Comparison of ENCODE assay signal across 28 cellular contexts in genomic region chr17:48081858-48082257, GRCh38.
"Had no signal": no experiment of that assay in that cellular context is flagged by ENCODE, and none has a peak within 500 bp of the region (broad histone marks: within the 10 kb centered on the region; RNA-seq: fewer than 3 reads in every experiment).

No MANE protein-coding gene starts in this region.

- H3K9me3 Mint-ChIP-seq: activated B cell treated with CpG ODN at 0.5 μM for 24 hours; activated CD4-positive, alpha-beta memory T cell treated with anti-CD3 and anti-CD28 coated beads for 36 hours; activated naive CD4-positive, alpha-beta T cell treated with anti-CD3 and anti-CD28 coated beads, Interleukin-2, amount 50 U/mL, for 24 hours; activated T-cell treated with anti-CD3 and anti-CD28 coated beads, Interleukin-2, amount 50 U/mL, for 72 hours; activated T-helper 17 cell treated with anti-CD3 and anti-CD28 coated beads, Interleukin-2, amount 50 U/mL, for 72 hours had no signal

- H3K4me3 ChIP-seq: adrenal gland, body of pancreas, breast epithelium, MG63 had no signal

- ATAC-seq: activated T-cell treated with anti-CD3 and anti-CD28 coated beads, Interleukin-2, amount 50 U/mL, for 72 hours; activated T-helper 17 cell treated with anti-CD3 and anti-CD28 coated beads, Interleukin-2, amount 50 U/mL, for 72 hours; body of pancreas; PC-3 had no signal

- H3K27ac ChIP-seq: adrenal gland, body of pancreas, breast epithelium had no signal

- H3K36me3 ChIP-seq: adrenal gland, breast epithelium had no signal

- H3K4me1 ChIP-seq: breast epithelium had no signal

- H3K36me3 Mint-ChIP-seq: activated naive CD4-positive, alpha-beta T cell treated with anti-CD3 and anti-CD28 coated beads, Interleukin-2, amount 50 U/mL, for 24 hours had no signal

- H3K27ac Mint-ChIP-seq: activated B cell treated with CpG ODN at 0.5 μM for 24 hours; activated CD4-positive, alpha-beta memory T cell treated with anti-CD3 and anti-CD28 coated beads for 36 hours; activated naive CD4-positive, alpha-beta T cell treated with anti-CD3 and anti-CD28 coated beads, Interleukin-2, amount 50 U/mL, for 24 hours; activated T-cell treated with anti-CD3 and anti-CD28 coated beads, Interleukin-2, amount 50 U/mL, for 72 hours; activated T-helper 17 cell treated with anti-CD3 and anti-CD28 coated beads, Interleukin-2, amount 50 U/mL, for 72 hours had no signal

- H3K27me3 ChIP-seq: adrenal gland, body of pancreas, breast epithelium, MG63 had no signal

- H3K4me3 Mint-ChIP-seq: activated B cell treated with CpG ODN at 0.5 μM for 24 hours; activated CD4-positive, alpha-beta memory T cell treated with anti-CD3 and anti-CD28 coated beads for 36 hours; activated naive CD4-positive, alpha-beta T cell treated with anti-CD3 and anti-CD28 coated beads, Interleukin-2, amount 50 U/mL, for 24 hours; activated T-cell treated with anti-CD3 and anti-CD28 coated beads, Interleukin-2, amount 50 U/mL, for 72 hours; activated T-helper 17 cell treated with anti-CD3 and anti-CD28 coated beads, Interleukin-2, amount 50 U/mL, for 72 hours had no signal

- H3K9me3 ChIP-seq: adrenal gland, body of pancreas, breast epithelium, MG63 had no signal

- H3K27me3 Mint-ChIP-seq: activated B cell treated with CpG ODN at 0.5 μM for 24 hours; activated CD4-positive, alpha-beta memory T cell treated with anti-CD3 and anti-CD28 coated beads for 36 hours; activated naive CD4-positive, alpha-beta T cell treated with anti-CD3 and anti-CD28 coated beads, Interleukin-2, amount 50 U/mL, for 24 hours; activated T-helper 17 cell treated with anti-CD3 and anti-CD28 coated beads, Interleukin-2, amount 50 U/mL, for 72 hours had no signal

- DNase-seq: activated B cell treated with CpG ODN at 0.5 μM for 24 hours; activated CD4-positive, alpha-beta memory T cell treated with anti-CD3 and anti-CD28 coated beads for 36 hours; activated CD4-positive, alpha-beta T cell treated with anti-CD3 and anti-CD28 coated beads for 4 hours; activated CD4-positive, alpha-beta T cell treated with anti-CD3 and anti-CD28 coated beads, Interleukin-2, amount 50 U/mL, for 1 hour; activated CD4-positive, CD25-positive, alpha-beta regulatory T cell treated with anti-CD3 and anti-CD28 coated beads, Interleukin-2, amount 50 U/mL, for 72 hours; activated effector memory CD4-positive, alpha-beta T cell treated with anti-CD3 and anti-CD28 coated beads, Interleukin-2, amount 50 U/mL, for 16 hours; activated naive CD4-positive, alpha-beta T cell treated with Interleukin-2 at 50 U/mL for 16 hours; activated T-cell treated with anti-CD3 and anti-CD28 coated beads, Interleukin-2, amount 50 U/mL, for 1 hour; activated T-cell treated with anti-CD3 and anti-CD28 coated beads, Interleukin-2, amount 50 U/mL, for 72 hours; adrenal gland; body of pancreas; Kasumi-1; KG1; MG63; NCI-H1048; NCI-H1105 treated with DMSO at 0.1 percent for 48 hours; NCI-H1436 treated with DMSO at 0.1 percent for 48 hours; NCI-H1694 treated with DMSO at 0.1 percent for 48 hours; NCI-H2029; NCI-H345; NCI-H524 treated with DMSO at 0.1 percent for 48 hours; NK-92 treated with Interleukin-12 subunit alpha and Interleukin-12 subunit beta, amount 100 ng/mL, for 24 hours; PC-3; Right ventricle myocardium superior; T1000 had no signal
